ENCODE assay signal across 11 cellular contexts in the genomic region with DNA sequence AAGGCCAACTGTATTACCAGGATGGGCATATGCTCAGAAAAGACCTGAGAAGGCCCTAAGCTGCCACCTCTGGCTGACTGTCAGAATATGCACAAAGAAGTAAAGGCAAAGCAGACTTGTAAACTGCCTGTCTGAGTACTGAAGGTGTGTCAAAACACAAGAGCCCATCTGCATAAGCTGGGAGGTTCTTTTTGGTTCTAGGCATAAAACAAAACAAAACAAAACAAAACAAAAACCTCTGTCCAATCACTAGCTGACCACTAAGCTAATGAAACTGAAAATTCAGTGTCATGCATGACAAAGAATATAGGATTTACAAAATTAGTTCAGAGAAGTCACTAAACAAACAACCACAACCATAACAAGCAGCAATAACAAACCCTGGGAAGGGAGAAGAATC. TPM values are rescaled to one million over a fixed set of nuclear protein-coding genes. Genes with fewer than 3 reads are reported as not detected.
DNase-seq lines count a peak whose midpoint lies in the region; ATAC-seq and TF ChIP-seq lines count a peak whose summit lies in the region.
"Had no signal": no experiment of that assay in that cellular context is flagged by ENCODE, and none has a peak within 500 bp of the region (broad histone marks: within the 10 kb centered on the region; RNA-seq: fewer than 3 reads in every experiment).

No MANE protein-coding gene starts in this region.

- no peak overlapping the region for H2AFZ ChIP-seq in ACC112 (ENCODE audit: low read length, unreplicated experiment)

- POLR2A ChIA-PET in naive thymus-derived CD4-positive, alpha-beta T cell (lab: Charles Lee): no interaction called here
- POLR2A ChIA-PET in activated CD8-positive, alpha-beta T cell treated with anti-CD3 and anti-CD28 coated beads, Interleukin-2, amount 10 ng/mL, durations not matched to agents 7 days and 5 days (lab: Charles Lee): no interaction called here

- H3K27ac ChIP-seq in ACC112 (ENCODE audit: low read depth, low read length) (peak overlapping the region; percentile 30; the same call in 1 of the 2 replicates), WERI-Rb-1 (no peak overlapping the region)
- H3K27ac ChIP-seq in naive thymus-derived CD4-positive, alpha-beta T cell (ENCODE audit: low read depth, low read length): no peak overlapping the region

- peaks cover 7% of the 10 kb centered on the region for H3K4me1 ChIP-seq in ACC112 (ENCODE audit: control insufficient read depth, insufficient read depth, low read length, unreplicated experiment)
- no peaks in the 10 kb centered on the region for H3K4me1 ChIP-seq in naive thymus-derived CD4-positive, alpha-beta T cell (ENCODE audit: control insufficient read depth in 2 of 2, insufficient read depth in 2 of 2, low read length in 2 of 2)

- H3K27me3 ChIP-seq in ACC112 (ENCODE audit: insufficient read depth, low read length) (no peaks in the 10 kb centered on the region), WERI-Rb-1 (ENCODE audit: insufficient read depth, low read depth, severe bottlenecking) (no peaks in the 10 kb centered on the region)
- no peaks in the 10 kb centered on the region for H3K27me3 ChIP-seq in naive thymus-derived CD4-positive, alpha-beta T cell (ENCODE audit: control insufficient read depth in 2 of 2, insufficient read depth in 2 of 2, low read length in 2 of 2)

- H3K4me1 Mint-ChIP-seq in naive thymus-derived CD4-positive, alpha-beta T cell: no peaks in the 10 kb centered on the region
- H3K4me1 Mint-ChIP-seq in stimulated activated memory B cell treated with anti-CD40 and anti-IgM and Interleukin-4, amounts not matched to agents 10 μg/mL and 1 μg/mL and 100 μg/mL, for 72 hours: no peaks in the 10 kb centered on the region
- no peaks in the 10 kb centered on the region for H3K4me1 Mint-ChIP-seq in activated CD8-positive, alpha-beta T cell treated with anti-CD3 and anti-CD28 coated beads, Interleukin-2, amount 10 ng/mL, durations not matched to agents 7 days and 5 days (ENCODE audit: low read depth)
- H3K4me1 Mint-ChIP-seq: memory B cell had no signal

- TF ChIP-seq CTCF in WERI-Rb-1 (IDR thresholded peaks at IDR 0.05; ENCODE audit: low read depth, low read length): peak; percentile 20; the same call in 1 of the 2 replicates

- peaks cover 0 to 2% (median 0%) of the 10 kb centered on the region in 11 donors for H3K9me3 Mint-ChIP-seq in naive thymus-derived CD4-positive, alpha-beta T cell
- peaks cover 2% of the 10 kb centered on the region for H3K9me3 Mint-ChIP-seq in stimulated activated memory B cell treated with anti-CD40 and anti-IgM and Interleukin-4, amounts not matched to agents 10 μg/mL and 1 μg/mL and 100 μg/mL, for 72 hours
- no peaks in the 10 kb centered on the region for H3K9me3 Mint-ChIP-seq in activated CD8-positive, alpha-beta T cell treated with anti-CD3 and anti-CD28 coated beads, Interleukin-2, amount 10 ng/mL, durations not matched to agents 7 days and 5 days (ENCODE audit: insufficient read depth)
- H3K9me3 Mint-ChIP-seq: memory B cell had no signal

- no peaks in the 10 kb centered on the region for H3K36me3 Mint-ChIP-seq in naive thymus-derived CD4-positive, alpha-beta T cell
- H3K36me3 Mint-ChIP-seq in stimulated activated memory B cell treated with anti-CD40 and anti-IgM and Interleukin-4, amounts not matched to agents 10 μg/mL and 1 μg/mL and 100 μg/mL, for 72 hours: no peaks in the 10 kb centered on the region
- no peaks in the 10 kb centered on the region for H3K36me3 Mint-ChIP-seq in activated CD8-positive, alpha-beta T cell treated with anti-CD3 and anti-CD28 coated beads, Interleukin-2, amount 10 ng/mL, durations not matched to agents 7 days and 5 days (ENCODE audit: low read depth)
- H3K36me3 Mint-ChIP-seq: memory B cell had no signal

- H3K36me3 ChIP-seq in ACC112 (ENCODE audit: insufficient read depth, low read length) (no peaks in the 10 kb centered on the region), WERI-Rb-1 (peaks cover 4% of the 10 kb centered on the region)
- H3K36me3 ChIP-seq in naive thymus-derived CD4-positive, alpha-beta T cell (ENCODE audit: control insufficient read depth in 2 of 3, insufficient read depth in 3 of 3, low read length in 3 of 3): no peaks in the 10 kb centered on the region

- peaks cover 15% of the 10 kb centered on the region for H3K79me2 ChIP-seq in ACC112 (ENCODE audit: control insufficient read depth, insufficient read depth, low read length, unreplicated experiment)

- H3K4me3 ChIP-seq in ACC112 (ENCODE audit: low read depth, low read length): no peak overlapping the region
- H3K4me3 ChIP-seq in WERI-Rb-1 (ENCODE audit: low read depth, low read length): no peak overlapping the region
- no peak overlapping the region for H3K4me3 ChIP-seq in naive thymus-derived CD4-positive, alpha-beta T cell (ENCODE audit: low read length)

- peaks cover 0 to 8% (median 0%) of the 10 kb centered on the region in 5 donors for H3K27me3 Mint-ChIP-seq in naive thymus-derived CD4-positive, alpha-beta T cell
- peaks cover 8% of the 10 kb centered on the region for H3K27me3 Mint-ChIP-seq in stimulated activated memory B cell treated with anti-CD40 and anti-IgM and Interleukin-4, amounts not matched to agents 10 μg/mL and 1 μg/mL and 100 μg/mL, for 72 hours
- peaks cover 4% of the 10 kb centered on the region for H3K27me3 Mint-ChIP-seq in activated CD8-positive, alpha-beta T cell treated with anti-CD3 and anti-CD28 coated beads, Interleukin-2, amount 10 ng/mL, durations not matched to agents 7 days and 5 days (ENCODE audit: low read depth)

- peak; percentile 86 for ATAC-seq in GM19324 (IDR thresholded peaks at IDR 0.05; ENCODE audit: low FRiP score, unreplicated experiment)
- peak; percentile 82 for ATAC-seq in HG03025 (IDR thresholded peaks at IDR 0.05; ENCODE audit: low FRiP score, unreplicated experiment)
- ATAC-seq in naive thymus-derived CD4-positive, alpha-beta T cell: no peak
- ATAC-seq in stimulated activated memory B cell treated with anti-CD40 and anti-IgM and Interleukin-4, amounts not matched to agents 10 μg/mL and 1 μg/mL and 100 μg/mL, for 72 hours: no peak
- ATAC-seq in activated CD8-positive, alpha-beta T cell treated with anti-CD3 and anti-CD28 coated beads, Interleukin-2, amount 10 ng/mL, durations not matched to agents 7 days and 5 days: no peak

- H3K4me3 Mint-ChIP-seq in naive thymus-derived CD4-positive, alpha-beta T cell: no peak overlapping the region
- H3K4me3 Mint-ChIP-seq in stimulated activated memory B cell treated with anti-CD40 and anti-IgM and Interleukin-4, amounts not matched to agents 10 μg/mL and 1 μg/mL and 100 μg/mL, for 72 hours: no peak overlapping the region
- no peak overlapping the region for H3K4me3 Mint-ChIP-seq in activated CD8-positive, alpha-beta T cell treated with anti-CD3 and anti-CD28 coated beads, Interleukin-2, amount 10 ng/mL, durations not matched to agents 7 days and 5 days
- H3K4me3 Mint-ChIP-seq: memory B cell had no signal

- intact Hi-C loops in naive thymus-derived CD4-positive, alpha-beta T cell (cut with micrococcal nuclease): no loop called here

- H3K27ac Mint-ChIP-seq in naive thymus-derived CD4-positive, alpha-beta T cell: no peak overlapping the region
- no peak overlapping the region for H3K27ac Mint-ChIP-seq in stimulated activated memory B cell treated with anti-CD40 and anti-IgM and Interleukin-4, amounts not matched to agents 10 μg/mL and 1 μg/mL and 100 μg/mL, for 72 hours
- H3K27ac Mint-ChIP-seq in activated CD8-positive, alpha-beta T cell treated with anti-CD3 and anti-CD28 coated beads, Interleukin-2, amount 10 ng/mL, durations not matched to agents 7 days and 5 days: no peak overlapping the region
- H3K27ac Mint-ChIP-seq: memory B cell had no signal

- CTCF ChIA-PET in naive thymus-derived CD4-positive, alpha-beta T cell (lab: Charles Lee): no interaction called here
- CTCF ChIA-PET in activated CD8-positive, alpha-beta T cell treated with anti-CD3 and anti-CD28 coated beads, Interleukin-2, amount 10 ng/mL, durations not matched to agents 7 days and 5 days (lab: Charles Lee): interaction anchor here (1.5 kb wide), 1 partner anchor 28 kb away, joined by 4 read pairs; no protein-coding TSS in a partner anchor

- peak; percentile 32 for DNase-seq in WERI-Rb-1
- DNase-seq in NCI-H2196 treated with DMSO at 0.1 percent for 48 hours (lab: John Stamatoyannopoulos, UW; ENCODE audit: unreplicated experiment): no peak
- no peak for DNase-seq in naive thymus-derived CD4-positive, alpha-beta T cell
- no peak for DNase-seq in activated CD8-positive, alpha-beta T cell treated with anti-CD3 and anti-CD28 coated beads, Interleukin-2, amount 10 ng/mL, durations not matched to agents 7 days and 5 days
- DNase-seq: activated CD4-positive, alpha-beta T cell treated with anti-CD3 and anti-CD28 coated beads, Interleukin-2, amount 50 U/mL, for 4 hours had no signal

- no peaks in the 10 kb centered on the region for H3K9me3 ChIP-seq in WERI-Rb-1 (ENCODE audit: severe bottlenecking)
- no peaks in the 10 kb centered on the region for H3K9me3 ChIP-seq in naive thymus-derived CD4-positive, alpha-beta T cell (ENCODE audit: control insufficient read depth in 2 of 3, low read length in 3 of 3)

RNA-seq across cellular contexts. Expression of a gene that starts 20.6 kb away (rescaled TPM):
- total RNA-seq in naive thymus-derived CD4-positive, alpha-beta T cell: 1 to 10 TPM in 2 of 5 experiments, under 1 TPM in 2, not detected in 1; 0.66 to 1.1 (median 0.92) TPM
- 1 to 10 TPM in 1 of 2 donors, not detected in 1; 1.8 TPM for polyA plus RNA-seq in naive thymus-derived CD4-positive, alpha-beta T cell
- total RNA-seq in activated CD8-positive, alpha-beta T cell treated with anti-CD3 and anti-CD28 coated beads, Interleukin-2, amount 10 ng/mL, durations not matched to agents 7 days and 5 days: not detected

RNA-seq across cellular contexts. Expression of a gene that starts 27.8 kb away (rescaled TPM):
- not detected for total RNA-seq in naive thymus-derived CD4-positive, alpha-beta T cell
- polyA plus RNA-seq in naive thymus-derived CD4-positive, alpha-beta T cell: not detected
- not detected for total RNA-seq in activated CD8-positive, alpha-beta T cell treated with anti-CD3 and anti-CD28 coated beads, Interleukin-2, amount 10 ng/mL, durations not matched to agents 7 days and 5 days
- total RNA-seq: ureter had no signal

Comparison
In these comparisons a context has a peak if more than half of its experiments do, and no peak if none do; other contexts are left out.
1. ATAC-seq: peak in GM19324 (single experiment) and HG03025 (single experiment); none in naive thymus-derived CD4-positive, alpha-beta T cell (single experiment), stimulated activated memory B cell treated with anti-CD40 and anti-IgM and Interleukin-4, amounts not matched to agents 10 μg/mL and 1 μg/mL and 100 μg/mL, for 72 hours (single experiment) and activated CD8-positive, alpha-beta T cell treated with anti-CD3 and anti-CD28 coated beads, Interleukin-2, amount 10 ng/mL, durations not matched to agents 7 days and 5 days (single experiment).